8 cellular contexts compared by ENCODE assay signal in genomic region chr5:177006265-177006972, GRCh38. TPM values are rescaled to one million over a fixed set of nuclear protein-coding genes. Genes with fewer than 3 reads are reported as not detected.
DNase-seq lines count a peak whose midpoint lies in the region; ATAC-seq and TF ChIP-seq lines count a peak whose summit lies in the region.

Gene UIMC1, minus strand, starts transcription at chr5:177006779. Its CDS starts 24,164 bp downstream, at chr5:176982615.

- H3K4me1 ChIP-seq in PC-3 (ENCODE audit: insufficient read depth, low read length) (peaks cover 12% of the 10 kb centered on the region), mucosa of descending colon (ENCODE audit: low read depth) (peaks cover 11% of the 10 kb centered on the region)

- TF ChIP-seq CTCF in PC-3 (conservative IDR thresholded peaks at IDR 0.05; ENCODE audit: low read depth, low read length) (no peak), mucosa of descending colon (IDR thresholded peaks at IDR 0.05) (no peak)

- H3K4me3 Mint-ChIP-seq in IgD-negative memory B cell, result peak within 1 kb of the TSS; percentile 88 to 99 (median 97)

- no peaks in the 10 kb centered on the region for H3K27me3 Mint-ChIP-seq in IgD-negative memory B cell

- peaks cover 29% of the 10 kb centered on the region for H4K20me1 ChIP-seq in PC-3 (ENCODE audit: low read length)

- peak within 1 kb of the TSS; percentile 98 for H3K4me2 ChIP-seq in PC-3 (ENCODE audit: low read length)

- H3K36me3 Mint-ChIP-seq in IgD-negative memory B cell, result no peaks in the 10 kb centered on the region

- H3K9me3 ChIP-seq in PC-3 (ENCODE audit: low read length) (no peaks in the 10 kb centered on the region), mucosa of descending colon (no peaks in the 10 kb centered on the region)

- H3K27me3 ChIP-seq in PC-3 (ENCODE audit: low read length), result no peaks in the 10 kb centered on the region

- H3K9me2 ChIP-seq in PC-3 (replicated peaks; ENCODE audit: low read length), result no peaks in the 10 kb centered on the region

- CTCF ChIA-PET in PC-3 (lab: Charles Lee), result interaction anchor here (0.6 kb wide), 1 partner anchor 134 kb away, joined by 3 read pairs; no protein-coding TSS in a partner anchor

- no TSS peak for BruUV-seq in PC-3 (replicated peaks; lab: Mats Ljungman, UMichigan)

- H3K4me3 ChIP-seq in PC-3 (ENCODE audit: low read length), result peak within 1 kb of the TSS; percentile 95
- H3K4me3 ChIP-seq in mucosa of descending colon, result peak within 1 kb of the TSS; percentile 85

- intact Hi-C loops in PC-3 (cut with micrococcal nuclease) (no loop called here), mucosa of descending colon (cut with DNase I, micrococcal nuclease) (no loop called here)

- peak within 1 kb of the TSS; percentile 67 for H3K27ac ChIP-seq in PC-3 (ENCODE audit: low read length)
- peak within 1 kb of the TSS; percentile 80 for H3K27ac ChIP-seq in epithelial cell of prostate

- no peaks in the 10 kb centered on the region for H3K36me3 ChIP-seq in PC-3 (ENCODE audit: low read depth, low read length)
- no peaks in the 10 kb centered on the region for H3K36me3 ChIP-seq in mucosa of descending colon (ENCODE audit: low read depth)

- DNase-seq in D341Med (ENCODE audit: low spot score) (peak; percentile 97), PC-3 (peak; percentile 93), activated T-cell treated with anti-CD3 and anti-CD28 coated beads for 48 hours (ENCODE audit: low read depth) (peak; percentile 92), epithelial cell of prostate (ENCODE audit: low read depth, low spot score) (peak; percentile 64), mucosa of descending colon (peak; percentile 94 to 96 (median 94))
- peak; percentile 65 to 84 for DNase-seq in stimulated activated CD8-positive, alpha-beta memory T cell treated with anti-CD3 and anti-CD28 coated beads, Interleukin-4, amount 100 ng/mL, for 1 hour (ENCODE audit: low read depth in 2 of 2, low spot score in 1 of 2)

- peak within 1 kb of the TSS; percentile 89 for H2AFZ ChIP-seq in PC-3 (ENCODE audit: low read length)

- peaks cover 18 to 24% (median 20%) of the 10 kb centered on the region in 3 donors for H3K4me1 Mint-ChIP-seq in IgD-negative memory B cell

- peaks cover 51% of the 10 kb centered on the region for H3K79me2 ChIP-seq in PC-3 (ENCODE audit: low read length)

- no peaks in the 10 kb centered on the region for H3F3A ChIP-seq in PC-3 (ENCODE audit: low read length, unreplicated experiment)

- peaks cover 0 to 3% (median 0%) of the 10 kb centered on the region in 3 donors for H3K9me3 Mint-ChIP-seq in IgD-negative memory B cell

- H3K27ac Mint-ChIP-seq in IgD-negative memory B cell, result peak within 1 kb of the TSS; percentile 94 to 100 (median 96)

- POLR2A ChIA-PET in PC-3 (lab: Charles Lee; ENCODE audit: unreplicated experiment), result no interaction called here

- peak; percentile 82 for ATAC-seq in GM21528 (IDR thresholded peaks at IDR 0.05; ENCODE audit: low FRiP score, unreplicated experiment)
- peak; percentile 80 for ATAC-seq in PC-3
- ATAC-seq in mucosa of descending colon, result peak; percentile 97

- H3K9ac ChIP-seq in PC-3 (ENCODE audit: low read length), result peak within 1 kb of the TSS; percentile 93

RNA-seq across cellular contexts. Expression of gene UIMC1, which starts in this region (rescaled TPM):
- 37.3 TPM for polyA plus RNA-seq in IgD-negative memory B cell
- 20.7 and 24.7 TPM in 2 replicates for total RNA-seq in PC-3 (2014; rRNA removed)
- 10 to 100 TPM; 30.7 to 57.8 (median 33.3) TPM for total RNA-seq in mucosa of descending colon

Comparison
In these comparisons a context has a peak if more than half of its experiments do, and no peak if none do; other contexts are left out.
1. Peak in every context shown above with its lines: DNase-seq, ATAC-seq, H3K4me3 ChIP-seq and H3K27ac ChIP-seq.